ENCODE assay signal across 1 cellular context in genomic region chr19:56974554-56975207, GRCh38.
TF ChIP-seq lines count a peak whose summit lies in the region.

No MANE protein-coding gene starts in this region.

TF ChIP-seq in HepG2, 621 proteins besides CTCF, POLR2A, EP300 and RAD21 (continued from another document and continues in another):
- TF ChIP-seq ARID5B (CRISPR knock-in tag; IDR thresholded peaks at IDR 0.05) (peak; percentile 88), HNRNPL (IDR thresholded peaks at IDR 0.05; ENCODE audit: low read depth, low read length) (no peak), ZNF225 (CRISPR knock-in tag; IDR thresholded peaks at IDR 0.05) (0 out of 2 replicates have a peak, but pooled peaks have one; percentile 33), CREB3 (CRISPR knock-in tag; IDR thresholded peaks at IDR 0.05) (no peak), MTERF4 (CRISPR knock-in tag; IDR thresholded peaks at IDR 0.05) (no peak), NCOA2 (CRISPR knock-in tag; IDR thresholded peaks at IDR 0.05) (peak; percentile 95), KLF12 (CRISPR knock-in tag; IDR thresholded peaks at IDR 0.05; ENCODE audit: borderline replicate concordance) (no peak), ZNF276 (CRISPR knock-in tag; IDR thresholded peaks at IDR 0.05; ENCODE audit: low read depth) (no peak), HMGXB3 (CRISPR knock-in tag; IDR thresholded peaks at IDR 0.05; ENCODE audit: borderline replicate concordance) (0 out of 2 replicates have a peak, but pooled peaks have one; percentile 65), MAX (IDR thresholded peaks at IDR 0.05) (peak; percentile 18), SMYD3 (CRISPR knock-in tag; IDR thresholded peaks at IDR 0.05) (0 out of 2 replicates have a peak, but pooled peaks have one; percentile 53), BATF2 (CRISPR knock-in tag; IDR thresholded peaks at IDR 0.05) (no peak), ARNT2 (CRISPR knock-in tag; IDR thresholded peaks at IDR 0.05; ENCODE audit: low read depth) (peak; percentile 47; the same call in 1 of the 2 replicates), IKZF5 (CRISPR knock-in tag; IDR thresholded peaks at IDR 0.05) (peak; percentile 72; the same call in 1 of the 2 replicates), PRDM4 (CRISPR knock-in tag; IDR thresholded peaks at IDR 0.05; ENCODE audit: borderline replicate concordance) (no peak), ZFY (CRISPR knock-in tag; IDR thresholded peaks at IDR 0.05) (peak; percentile 39; the same call in 1 of the 2 replicates), SP5 (CRISPR knock-in tag; IDR thresholded peaks at IDR 0.05; ENCODE audit: borderline replicate concordance, low read depth) (peak; percentile 71), PAXIP1 (CRISPR knock-in tag; conservative IDR thresholded peaks at IDR 0.05) (peak; percentile 90), HDAC6 (IDR thresholded peaks at IDR 0.05; ENCODE audit: low read depth, low read length) (no peak), ZNF281 (CRISPR knock-in tag; IDR thresholded peaks at IDR 0.05; ENCODE audit: borderline replicate concordance) (peak; percentile 75)
